22 cellular contexts compared by ENCODE assay signal in the genomic region with DNA sequence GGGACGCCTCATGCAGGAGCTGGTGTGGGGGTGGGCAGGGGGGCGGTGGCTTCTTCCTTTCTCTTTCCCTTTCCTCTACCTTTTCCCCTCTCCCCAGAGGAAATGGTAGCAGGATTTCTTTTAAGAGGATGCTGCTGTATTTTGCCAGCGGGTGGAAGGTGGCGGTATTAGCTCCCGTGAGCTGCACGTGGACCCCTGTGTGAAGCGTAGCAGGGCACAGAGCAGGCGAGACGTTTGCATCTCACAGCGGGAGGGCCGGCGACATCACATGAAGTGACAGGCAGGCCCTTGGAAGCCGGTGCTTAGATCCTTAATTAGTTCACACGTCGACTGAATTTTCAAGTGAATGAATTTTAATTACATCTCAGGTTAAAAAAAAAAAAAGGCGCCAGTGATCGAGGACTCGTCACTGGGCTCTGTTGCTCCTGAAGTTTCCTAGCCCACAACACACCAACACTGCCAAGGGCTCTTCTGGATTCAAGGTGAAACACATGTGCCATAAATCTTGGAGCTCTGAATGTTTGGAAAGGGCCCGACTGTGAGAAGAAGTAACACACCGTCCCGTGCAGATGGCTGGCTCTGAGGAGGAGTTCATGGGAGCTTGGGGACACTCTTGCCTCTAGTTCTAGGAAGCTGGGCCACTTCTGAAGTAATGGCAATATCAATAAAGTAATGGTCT. TPM values are rescaled to one million over a fixed set of nuclear protein-coding genes. Genes with fewer than 3 reads are reported as not detected.
A peak's percentile ranks its signal among the peaks of the same experiment; 100 is the strongest.
DNase-seq lines count a peak whose midpoint lies in the region; ATAC-seq and TF ChIP-seq lines count a peak whose summit lies in the region.
"Had no signal": no experiment of that assay in that cellular context is flagged by ENCODE, and none has a peak within 500 bp of the region (broad histone marks: within the 10 kb centered on the region; RNA-seq: fewer than 3 reads in every experiment).

No MANE protein-coding gene starts in this region.

- H3K27me3 ChIP-seq in MG63, result no peaks in the 10 kb centered on the region
- H3K27me3 ChIP-seq: BLaER1, tibial artery had no signal

- no peak overlapping the region for H3K4me3 ChIP-seq in MG63
- H3K4me3 ChIP-seq: BLaER1, smooth muscle cell, tibial artery had no signal

- ATAC-seq in GM19351 (IDR thresholded peaks at IDR 0.05; ENCODE audit: unreplicated experiment) (no peak), HG03175 (IDR thresholded peaks at IDR 0.05; ENCODE audit: unreplicated experiment) (no peak)
- ATAC-seq: effector memory CD8-positive, alpha-beta T cell; left ventricle myocardium superior; stimulated activated effector memory CD8-positive, alpha-beta T cell treated with anti-CD3 and anti-CD28 coated beads, Interleukin-12 subunit alpha, Interleukin-12 subunit beta, amount 100 ng/mL, for 72 hours had no signal

- H3K4me1 Mint-ChIP-seq in brain (peaks cover 43% of the 10 kb centered on the region), nephron progenitor cell (peaks cover 47% of the 10 kb centered on the region)
- H3K4me1 Mint-ChIP-seq: central memory CD8-positive, alpha-beta T cell; stimulated activated effector memory CD8-positive, alpha-beta T cell treated with anti-CD3 and anti-CD28 coated beads, Interleukin-12 subunit alpha, Interleukin-12 subunit beta, amount 100 ng/mL, for 72 hours had no signal

- peaks cover 3% of the 10 kb centered on the region for H3K27me3 Mint-ChIP-seq in brain
- H3K27me3 Mint-ChIP-seq in nephron progenitor cell (ENCODE audit: low read depth, poor library complexity), result peaks cover 3% of the 10 kb centered on the region
- H3K27me3 Mint-ChIP-seq: activated naive CD8-positive, alpha-beta T cell treated with anti-CD3 and anti-CD28 coated beads, Interleukin-2, amount 10 ng/mL, durations not matched to agents 7 days and 5 days; activated T-cell treated with anti-CD3 and anti-CD28 coated beads, Interleukin-2, amount 50 U/mL, for 24 hours; central memory CD8-positive, alpha-beta T cell; effector memory CD8-positive, alpha-beta T cell had no signal

- H3K36me3 Mint-ChIP-seq in brain (peaks cover 23% of the 10 kb centered on the region), nephron progenitor cell (ENCODE audit: low read depth) (peaks cover 9% of the 10 kb centered on the region)
- H3K36me3 Mint-ChIP-seq: activated naive CD8-positive, alpha-beta T cell treated with anti-CD3 and anti-CD28 coated beads, Interleukin-2, amount 10 ng/mL, durations not matched to agents 7 days and 5 days had no signal

- no peaks in the 10 kb centered on the region for H3K9me3 ChIP-seq in MG63
- H3K9me3 ChIP-seq: BLaER1, tibial artery had no signal

- DNase-seq in Daoy (ENCODE audit: low read depth), result peak; percentile 31
- peak; percentile 14 for DNase-seq in LoVo (ENCODE audit: low spot score)
- DNase-seq in nephron progenitor cell, result no peak
- DNase-seq in COLO668 (lab: John Stamatoyannopoulos, UW; ENCODE audit: unreplicated experiment), result no peak
- no peak for DNase-seq in MG63
- DNase-seq: activated CD4-positive, alpha-beta T cell treated with anti-CD3 and anti-CD28 coated beads, Interleukin-2, amount 50 U/mL, for 48 hours; activated naive CD8-positive, alpha-beta T cell treated with anti-CD3 and anti-CD28 coated beads, Interleukin-2, amount 10 ng/mL, durations not matched to agents 7 days and 5 days; activated T-cell treated with anti-CD3 and anti-CD28 coated beads, Interleukin-2, amount 50 U/mL, for 24 hours; DMS153; effector memory CD8-positive, alpha-beta T cell; foreskin melanocyte; left ventricle myocardium superior; NCI-H187 treated with DMSO at 0.1 percent for 48 hours; NCI-H524 treated with DMSO at 0.1 percent for 48 hours; tibial artery had no signal

- H3K9me3 Mint-ChIP-seq in brain (no peaks in the 10 kb centered on the region), nephron progenitor cell (no peaks in the 10 kb centered on the region)
- H3K9me3 Mint-ChIP-seq: activated naive CD8-positive, alpha-beta T cell treated with anti-CD3 and anti-CD28 coated beads, Interleukin-2, amount 10 ng/mL, durations not matched to agents 7 days and 5 days; activated T-cell treated with anti-CD3 and anti-CD28 coated beads, Interleukin-2, amount 50 U/mL, for 24 hours; central memory CD8-positive, alpha-beta T cell; effector memory CD8-positive, alpha-beta T cell; stimulated activated effector memory CD8-positive, alpha-beta T cell treated with anti-CD3 and anti-CD28 coated beads, Interleukin-12 subunit alpha, Interleukin-12 subunit beta, amount 100 ng/mL, for 72 hours had no signal

- H3K27ac Mint-ChIP-seq in brain, result peak overlapping the region in 4 of 5 experiments; percentile 28 to 84 (median 61)
- peak overlapping the region; percentile 37 for H3K27ac Mint-ChIP-seq in nephron progenitor cell
- H3K27ac Mint-ChIP-seq: activated naive CD8-positive, alpha-beta T cell treated with anti-CD3 and anti-CD28 coated beads, Interleukin-2, amount 10 ng/mL, durations not matched to agents 7 days and 5 days; activated T-cell treated with anti-CD3 and anti-CD28 coated beads, Interleukin-2, amount 50 U/mL, for 24 hours; effector memory CD8-positive, alpha-beta T cell; stimulated activated effector memory CD8-positive, alpha-beta T cell treated with anti-CD3 and anti-CD28 coated beads, Interleukin-12 subunit alpha, Interleukin-12 subunit beta, amount 100 ng/mL, for 72 hours had no signal

- TF ChIP-seq CTCF in brain (conservative IDR thresholded peaks at IDR 0.05), result no peak
- TF ChIP-seq CTCF in nephron progenitor cell (IDR thresholded peaks at IDR 0.05), result no peak

- H3K36me3 ChIP-seq in MG63, result no peaks in the 10 kb centered on the region; the same call in 1 of the 2 replicates

- peak overlapping the region in 2 of 5 experiments; percentile 21 to 47 for H3K4me3 Mint-ChIP-seq in brain
- H3K4me3 Mint-ChIP-seq in nephron progenitor cell, result no peak overlapping the region
- H3K4me3 Mint-ChIP-seq: activated naive CD8-positive, alpha-beta T cell treated with anti-CD3 and anti-CD28 coated beads, Interleukin-2, amount 10 ng/mL, durations not matched to agents 7 days and 5 days; activated T-cell treated with anti-CD3 and anti-CD28 coated beads, Interleukin-2, amount 50 U/mL, for 24 hours; central memory CD8-positive, alpha-beta T cell; effector memory CD8-positive, alpha-beta T cell; stimulated activated effector memory CD8-positive, alpha-beta T cell treated with anti-CD3 and anti-CD28 coated beads, Interleukin-12 subunit alpha, Interleukin-12 subunit beta, amount 100 ng/mL, for 72 hours had no signal

RNA-seq across cellular contexts. Expression of gene TMEM132B, which starts 45.8 kb away (rescaled TPM):
- total RNA-seq in Daoy (2014; rRNA removed; shearing (Covaris generic)), result 0.23 and 0.30 TPM in 2 replicates
- 2.3 TPM for polyA plus RNA-seq in brain (ENCODE audit: insufficient read depth, low read depth, low replicate concordance)
- total RNA-seq in MG63 (2014; rRNA removed; shearing (Covaris generic); ENCODE audit: low replicate concordance), result 0.07 and 0.53 TPM in 2 replicates
- total RNA-seq: activated naive CD8-positive, alpha-beta T cell treated with anti-CD3 and anti-CD28 coated beads, Interleukin-2, amount 10 ng/mL, durations not matched to agents 7 days and 5 days; smooth muscle cell had no signal

Comparison
In these comparisons a context has a peak if more than half of its experiments do, and no peak if none do; other contexts are left out.
1. DNase-seq: peak in Daoy (single experiment) and LoVo (single experiment); none in nephron progenitor cell (single experiment), COLO668 (single experiment) and MG63 (single experiment).